In genomic region chr4:47550899-47551548, GRCh38 we compare ENCODE assay signal across 23 cellular contexts.
"Had no signal": no experiment of that assay in that cellular context is flagged by ENCODE, and none has a peak within 500 bp of the region (broad histone marks: within the 10 kb centered on the region; RNA-seq: fewer than 3 reads in every experiment).

No MANE protein-coding gene starts in this region.

- H3K27ac ChIP-seq: esophagus squamous epithelium, gastroesophageal sphincter, parathyroid adenoma, psoas muscle, sigmoid colon, tibial nerve, VCaP had no signal

- H3K27me3 ChIP-seq: esophagus squamous epithelium, gastroesophageal sphincter, sigmoid colon, tibial nerve had no signal

- H3K4me1 ChIP-seq: gastroesophageal sphincter, parathyroid adenoma, psoas muscle, sigmoid colon had no signal

- H2AFZ ChIP-seq: parathyroid adenoma had no signal

- H3K4me3 ChIP-seq: esophagus squamous epithelium, gastroesophageal sphincter, psoas muscle, sigmoid colon, tibial nerve had no signal

- H3K9me3 ChIP-seq: esophagus squamous epithelium, gastroesophageal sphincter, psoas muscle, sigmoid colon, tibial nerve had no signal

- DNase-seq: activated CD4-positive, alpha-beta T cell treated with anti-CD3 and anti-CD28 coated beads for 4 hours; activated CD4-positive, alpha-beta T cell treated with anti-CD3 and anti-CD28 coated beads, Interleukin-2, amount 50 U/mL, for 48 hours; activated CD8-positive, alpha-beta memory T cell treated with anti-CD3 and anti-CD28 coated beads for 24 hours; activated effector memory CD4-positive, alpha-beta T cell treated with Interleukin-2 at 50 U/mL for 16 hours; activated naive CD4-positive, alpha-beta T cell treated with Interleukin-2 at 50 U/mL for 16 hours; aorta; central memory CD4-positive, alpha-beta T cell; endodermal cell; esophagus squamous epithelium; hippocampal formation; midbrain; naive thymus-derived CD4-positive, alpha-beta T cell; nucleus accumbens; psoas muscle; sigmoid colon; small intestine; stimulated activated CD4-positive, alpha-beta T cell treated with anti-CD3 and anti-CD28 coated beads, Interleukin-1b, Interleukin-23, amount 100 ng/mL, for 48 hours; stimulated activated naive CD4-positive, alpha-beta T cell; T-helper 9 cell had no signal

- H3K79me2 ChIP-seq: parathyroid adenoma had no signal
